In genomic region chr2:11128258-11128951, GRCh38 we compare ENCODE assay signal across 12 cellular contexts. TPM values are rescaled to one million over a fixed set of nuclear protein-coding genes. Genes with fewer than 3 reads are reported as not detected.
DNase-seq lines count a peak whose midpoint lies in the region; ATAC-seq and TF ChIP-seq lines count a peak whose summit lies in the region.
"Had no signal": no experiment of that assay in that cellular context is flagged by ENCODE, and none has a peak within 500 bp of the region (broad histone marks: within the 10 kb centered on the region; RNA-seq: fewer than 3 reads in every experiment).

No MANE protein-coding gene starts in this region.

- H3K27ac ChIP-seq in CD4-positive, alpha-beta T cell (ENCODE audit: low read depth, low read length), result no peak overlapping the region
- peak overlapping the region in 2 of 4 donors; percentile 20 to 34 for H3K27ac ChIP-seq in transverse colon
- H3K27ac ChIP-seq: KMS-11, neutrophil had no signal

- no peak overlapping the region for H3K4me3 Mint-ChIP-seq in CD4-positive, alpha-beta T cell
- peak overlapping the region in 2 of 3 experiments; percentile 61 to 72 for H3K4me3 Mint-ChIP-seq in nephron

- no peak overlapping the region for H3K4me3 ChIP-seq in transverse colon
- H3K4me3 ChIP-seq: esophagus squamous epithelium had no signal

- no peaks in the 10 kb centered on the region for H3K36me3 Mint-ChIP-seq in CD4-positive, alpha-beta T cell (ENCODE audit: low read depth)
- H3K36me3 Mint-ChIP-seq in nephron (ENCODE audit: low read depth), result no peaks in the 10 kb centered on the region

- no peak for DNase-seq in CD4-positive, alpha-beta T cell
- DNase-seq in NCI-H2029 (lab: John Stamatoyannopoulos, UW) (peak; percentile 65), dermis blood vessel endothelial cell (peak; percentile 91), transverse colon (no peak), dedifferentiated amniotic fluid mesenchymal stem cell (ENCODE audit: extremely low spot score) (no peak)
- DNase-seq in effector CD8-positive, alpha-beta T cell (lab: John Stamatoyannopoulos, UW), result no peak
- DNase-seq: anterior cingulate cortex, esophagus squamous epithelium had no signal

- H3K9me3 Mint-ChIP-seq in CD4-positive, alpha-beta T cell, result no peaks in the 10 kb centered on the region
- H3K9me3 Mint-ChIP-seq in nephron, result no peaks in the 10 kb centered on the region

- ATAC-seq in CD4-positive, alpha-beta T cell (ENCODE audit: poor library complexity), result no peak
- no peak for ATAC-seq in HG03469 (IDR thresholded peaks at IDR 0.05; ENCODE audit: unreplicated experiment)

- 66% methylated on average over 11 of the region's 11 CpGs; no CpG with 5 or more reads in 1 of the 2 donors for WGBS in transverse colon (ENCODE audit: low coverage in 1 of 2), 2 donors

- no peaks in the 10 kb centered on the region for H3K27me3 ChIP-seq in CD4-positive, alpha-beta T cell (ENCODE audit: control insufficient read depth, insufficient read depth, low read length)
- H3K27me3 ChIP-seq in transverse colon, result no peaks in the 10 kb centered on the region

- no peaks in the 10 kb centered on the region for H3K36me3 ChIP-seq in transverse colon
- H3K36me3 ChIP-seq: esophagus squamous epithelium, neutrophil had no signal

- H3K27me3 Mint-ChIP-seq in CD4-positive, alpha-beta T cell, result no peaks in the 10 kb centered on the region
- peaks cover 21% of the 10 kb centered on the region for H3K27me3 Mint-ChIP-seq in nephron (ENCODE audit: low read depth)

- CTCF ChIA-PET in CD4-positive, alpha-beta T cell (lab: Charles Lee), result interaction anchor here (1.5 to 2.3 kb wide), 2 partner anchors 295 to 316 kb away, joined by 3 to 15 read pairs; partner anchors contain the start of gene PDIA6

- TF ChIP-seq CTCF in CD4-positive, alpha-beta T cell (IDR thresholded peaks at IDR 0.05), result no peak
- TF ChIP-seq CTCF in nephron (IDR thresholded peaks at IDR 0.05; ENCODE audit: unreplicated experiment in 3 of 3) (no peak), transverse colon (IDR thresholded peaks at IDR 0.05) (no peak)

- intact Hi-C loops in CD4-positive, alpha-beta T cell (cut with DNase I, micrococcal nuclease), result loop anchor here in 1 of 2 experiments (5.0 kb wide), 1 partner anchor 316 kb away; the partner anchor contains the start of gene PDIA6
- intact Hi-C loops in transverse colon (cut with DNase I; ENCODE audit: low total_unique reads), result loop anchor here (10.0 kb wide), 1 partner anchor 316 kb away; no protein-coding TSS in a partner anchor

- H3K9me3 ChIP-seq in CD4-positive, alpha-beta T cell (ENCODE audit: control insufficient read depth, low read length), result no peaks in the 10 kb centered on the region
- no peaks in the 10 kb centered on the region for H3K9me3 ChIP-seq in transverse colon
- H3K9me3 ChIP-seq: esophagus squamous epithelium, neutrophil had no signal

- peaks cover 14 to 27% (median 16%) of the 10 kb centered on the region in 4 donors for H3K4me1 ChIP-seq in transverse colon

- TF ChIP-seq EP300 in transverse colon (IDR thresholded peaks at IDR 0.05; ENCODE audit: low read depth), result no peak

- in situ Hi-C loops in transverse colon (cut with MboI; ENCODE audit: low pct_ligation_motif_present in 1 of 4, low pct_unique_long_range_greater_than_20kb in 1 of 4, low sequenced_read_pairs in 3 of 4), result loop anchor here (5.0 to 25.0 kb wide), 5 partner anchors 284 to 459 kb away; no protein-coding TSS in a partner anchor

- H3K27ac Mint-ChIP-seq in CD4-positive, alpha-beta T cell, result peak overlapping the region; percentile 76
- H3K27ac Mint-ChIP-seq in nephron, result peak overlapping the region; percentile 24 to 78 (median 29)

- POLR2A ChIA-PET in CD4-positive, alpha-beta T cell (lab: Charles Lee), result no interaction called here

- peaks cover 52% of the 10 kb centered on the region for H3K4me1 Mint-ChIP-seq in CD4-positive, alpha-beta T cell (ENCODE audit: low read depth)
- peaks cover 11% of the 10 kb centered on the region for H3K4me1 Mint-ChIP-seq in nephron

- TF ChIP-seq POLR2A in transverse colon (IDR thresholded peaks at IDR 0.05), result no peak

RNA-seq across cellular contexts. Expression of gene SLC66A3, which starts 26.9 kb away (rescaled TPM):
- total RNA-seq in CD4-positive, alpha-beta T cell, result 1 to 10 TPM; 6.9 to 7.3 TPM
- total RNA-seq in dermis blood vessel endothelial cell (29.3 and 53.4 TPM in 2 replicates), transverse colon (10 to 100 TPM in 3 of 4 donors, 1 to 10 TPM in 1; 2.2 to 67.3 (median 39.8) TPM)

Comparison
In these comparisons a context has a peak if more than half of its experiments do, and no peak if none do; other contexts are left out.
1. DNase-seq: peak in NCI-H2029 (single experiment) and dermis blood vessel endothelial cell (single experiment); none in CD4-positive, alpha-beta T cell (0 of 10), transverse colon (single experiment), effector CD8-positive, alpha-beta T cell (single experiment) and dedifferentiated amniotic fluid mesenchymal stem cell (single experiment).